Comparison of ENCODE assay signal across 20 cellular contexts in the genomic region with DNA sequence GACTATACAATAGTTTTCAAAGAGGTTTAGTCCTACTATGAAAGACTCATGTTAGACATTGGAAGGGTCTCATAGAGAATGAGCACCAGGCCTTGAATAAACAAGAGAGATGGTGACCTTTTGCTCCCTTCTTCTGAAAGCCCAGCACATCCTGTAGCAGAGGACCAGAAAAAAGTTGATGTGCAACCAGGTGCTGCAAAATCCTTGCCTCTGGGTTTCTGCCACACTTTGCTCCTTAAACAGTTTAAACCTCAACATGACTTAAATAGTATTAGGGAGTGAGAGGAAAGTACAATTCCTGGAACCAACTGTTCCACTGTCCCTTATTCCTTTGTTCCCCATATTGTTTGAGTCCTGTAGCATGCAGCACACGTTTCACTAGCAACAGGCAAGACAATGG. TPM values are rescaled to one million over a fixed set of nuclear protein-coding genes. Genes with fewer than 3 reads are reported as not detected.
DNase-seq lines count a peak whose midpoint lies in the region; TF ChIP-seq lines count a peak whose summit lies in the region.
"Had no signal": no experiment of that assay in that cellular context is flagged by ENCODE, and none has a peak within 500 bp of the region (broad histone marks: within the 10 kb centered on the region; RNA-seq: fewer than 3 reads in every experiment).

No MANE protein-coding gene starts in this region.

- H3K27me3 Mint-ChIP-seq in neural crest cell (ENCODE audit: low read depth): peaks cover 57% of the 10 kb centered on the region

- WGBS in thyroid gland, 2 donors: 52 to 58% methylated on average over 1 of the region's 1 CpG

- peaks cover 24% of the 10 kb centered on the region for H3K4me1 Mint-ChIP-seq in neural crest cell

- peak overlapping the region in 9 of 11 experiments; percentile 1 to 90 (median 33); a peak in 14 of 22 replicates for H3K4me2 ChIP-seq in BLaER1 treated with 17β-estradiol and CSF1 and Interleukin-3, amounts not matched to agents 10 nM and 100 nM

- peak; percentile 56 for DNase-seq in NCI-H69 (lab: John Stamatoyannopoulos, UW)
- DNase-seq in neural crest cell (ENCODE audit: low read depth, low spot score): no peak
- DNase-seq in thyroid gland: no peak
- DNase-seq in SHP77 treated with DMSO at 0.1 percent for 48 hours (lab: John Stamatoyannopoulos, UW): no peak
- DNase-seq in stimulated activated CD8-positive, alpha-beta memory T cell treated with anti-CD3 and anti-CD28 coated beads, Interleukin-4, amount 100 ng/mL, for 48 hours: no peak
- DNase-seq in iPS-NIHi7 (ENCODE audit: extremely low spot score): no peak
- DNase-seq: Caco-2; CD4-positive, alpha-beta T cell; DMS79; GDM1; GM23248; HCEC 1CT; HFFc6; IMR-90 had no signal

- no peak for TF ChIP-seq CTCF in neural crest cell (conservative IDR thresholded peaks at IDR 0.05)
- TF ChIP-seq CTCF in thyroid gland (IDR thresholded peaks at IDR 0.05): no peak

- peak overlapping the region; percentile 38 for H3K4me3 Mint-ChIP-seq in neural crest cell
- H3K4me3 Mint-ChIP-seq: B cell; CD4-positive, alpha-beta T cell; HFFc6 had no signal

- intact Hi-C loops in thyroid gland (cut with DNase I): no loop called here

- H3K27ac Mint-ChIP-seq in neural crest cell (ENCODE audit: unreplicated experiment): no peak overlapping the region
- H3K27ac Mint-ChIP-seq: B cell; CD4-positive, alpha-beta T cell; HFFc6 had no signal

- no peaks in the 10 kb centered on the region for H3K36me3 Mint-ChIP-seq in neural crest cell (ENCODE audit: low read depth)

- H3K27ac ChIP-seq in BLaER1 treated with 17β-estradiol and CSF1 and Interleukin-3, amounts not matched to agents 10 nM and 100 nM: no peak overlapping the region; a peak in 1 of 22 replicates
- peak overlapping the region; percentile 22 to 97 (median 55) for H3K27ac ChIP-seq in thyroid gland
- H3K27ac ChIP-seq: C4-2B, GM23248, HL-60 had no signal

- TF ChIP-seq POLR2A in thyroid gland (IDR thresholded peaks at IDR 0.05): no peak

- no peak overlapping the region for H3K9ac ChIP-seq in BLaER1 treated with 17β-estradiol and CSF1 and Interleukin-3, amounts not matched to agents 10 nM and 100 nM
- H3K9ac ChIP-seq: GM23248 had no signal

- H3K27me3 ChIP-seq in BLaER1 treated with 17β-estradiol and CSF1 and Interleukin-3, amounts not matched to agents 10 nM and 100 nM: peaks cover 35 to 43% (median 43%) of the 10 kb centered on the region in 11 experiments
- no peaks in the 10 kb centered on the region for H3K27me3 ChIP-seq in thyroid gland

- peaks cover 3% of the 10 kb centered on the region for H3K9me3 Mint-ChIP-seq in neural crest cell
- H3K9me3 Mint-ChIP-seq: CD4-positive, alpha-beta T cell had no signal

- peaks cover 0 to 58% (median 35%) of the 10 kb centered on the region in 10 experiments; a peak in 16 of 20 replicates for H3K4me1 ChIP-seq in BLaER1 treated with 17β-estradiol and CSF1 and Interleukin-3, amounts not matched to agents 10 nM and 100 nM
- H3K4me1 ChIP-seq in thyroid gland: peaks cover 32 to 34% of the 10 kb centered on the region in 2 donors
- H3K4me1 ChIP-seq: Caco-2 had no signal

- H3K36me3 ChIP-seq in BLaER1 treated with 17β-estradiol and CSF1 and Interleukin-3, amounts not matched to agents 10 nM and 100 nM: peaks cover 0 to 11% (median 0%) of the 10 kb centered on the region in 11 experiments; a peak in 4 of 22 replicates
- H3K36me3 ChIP-seq in thyroid gland: no peaks in the 10 kb centered on the region

- no peak overlapping the region for H3K4me3 ChIP-seq in BLaER1 treated with 17β-estradiol and CSF1 and Interleukin-3, amounts not matched to agents 10 nM and 100 nM
- no peak overlapping the region for H3K4me3 ChIP-seq in thyroid gland (replicated peaks in 1 of 3)
- H3K4me3 ChIP-seq: GM23248 had no signal

- H3K9me3 ChIP-seq in BLaER1 treated with 17β-estradiol and CSF1 and Interleukin-3, amounts not matched to agents 10 nM and 100 nM (replicated peaks in 1 of 11): peaks cover 0 to 23% (median 9%) of the 10 kb centered on the region in 11 experiments; a peak in 11 of 22 replicates
- H3K9me3 ChIP-seq in thyroid gland: no peaks in the 10 kb centered on the region
- H3K9me3 ChIP-seq: Caco-2 had no signal

- peaks cover 0 to 6% (median 0%) of the 10 kb centered on the region in 11 experiments; a peak in 2 of 22 replicates for H4K20me1 ChIP-seq in BLaER1 treated with 17β-estradiol and CSF1 and Interleukin-3, amounts not matched to agents 10 nM and 100 nM

RNA-seq across cellular contexts. Expression of a gene that starts 6.8 kb away (rescaled TPM):
- total RNA-seq in neural crest cell: 3.1 and 3.2 TPM in 2 replicates
- 100 to 1,000 TPM in 1 of 4 donors, 10 to 100 TPM in 3; 35.5 to 103 (median 75.0) TPM for total RNA-seq in thyroid gland
- total RNA-seq: A172, Caco-2, GM23248, HFFc6, HT1080, IMR-90 had no signal

Comparison
In these comparisons a context has a peak if more than half of its experiments do, and no peak if none do; other contexts are left out.
1. H3K27ac ChIP-seq: peak in thyroid gland (3 of 3); none in BLaER1 treated with 17β-estradiol and CSF1 and Interleukin-3, amounts not matched to agents 10 nM and 100 nM (0 of 11).